In the genomic region with DNA sequence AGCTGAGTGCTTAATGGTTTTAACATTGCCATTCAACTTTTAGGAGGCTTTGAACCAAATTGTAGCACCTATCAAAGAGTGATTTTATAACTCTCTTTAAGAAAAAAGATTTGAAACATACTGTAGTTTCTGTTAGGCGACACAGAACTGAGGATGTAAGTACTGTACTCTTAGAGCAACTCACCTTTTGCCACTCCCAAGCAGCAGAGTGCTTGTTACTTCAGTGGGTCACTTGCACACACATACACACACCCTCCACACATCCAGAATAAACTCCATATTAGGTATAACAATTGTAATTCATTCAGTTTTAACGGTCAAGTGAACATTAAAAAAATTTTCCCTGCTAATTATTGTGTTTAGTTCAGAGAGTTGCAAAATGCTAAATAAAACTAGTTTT, we compare ENCODE assay signal across 9 cellular contexts.
"Had no signal": no experiment of that assay in that cellular context is flagged by ENCODE, and none has a peak within 500 bp of the region (broad histone marks: within the 10 kb centered on the region; RNA-seq: fewer than 3 reads in every experiment).

No MANE protein-coding gene starts in this region.

- H3K27me3 ChIP-seq: ascending aorta, esophagus squamous epithelium, suprapubic skin, upper lobe of left lung had no signal

- H3K9me3 ChIP-seq: ascending aorta, esophagus squamous epithelium, left ventricle myocardium inferior, suprapubic skin, upper lobe of left lung had no signal

- H3K27ac ChIP-seq: ascending aorta, esophagus squamous epithelium, left ventricle myocardium inferior, suprapubic skin, upper lobe of left lung, VCaP had no signal

- H3K4me1 ChIP-seq: ascending aorta, esophagus squamous epithelium, left ventricle myocardium inferior, suprapubic skin had no signal

- DNase-seq: activated CD8-positive, alpha-beta memory T cell treated with anti-CD3 and anti-CD28 coated beads, Interleukin-2, amount 50 U/mL, for 4 hours; esophagus squamous epithelium; left ventricle myocardium inferior; natural killer cell; stimulated activated CD4-positive, alpha-beta T cell treated with anti-CD3 and anti-CD28 coated beads, Interleukin-12 subunit alpha, Interleukin-12 subunit beta, amount 100 ng/mL, for 4 hours; upper lobe of left lung had no signal

- H3K4me3 ChIP-seq: ascending aorta, esophagus squamous epithelium, left ventricle myocardium inferior, suprapubic skin, upper lobe of left lung had no signal

- H3K36me3 ChIP-seq: ascending aorta, esophagus squamous epithelium, left ventricle myocardium inferior, suprapubic skin, upper lobe of left lung had no signal
